In the genomic region with DNA sequence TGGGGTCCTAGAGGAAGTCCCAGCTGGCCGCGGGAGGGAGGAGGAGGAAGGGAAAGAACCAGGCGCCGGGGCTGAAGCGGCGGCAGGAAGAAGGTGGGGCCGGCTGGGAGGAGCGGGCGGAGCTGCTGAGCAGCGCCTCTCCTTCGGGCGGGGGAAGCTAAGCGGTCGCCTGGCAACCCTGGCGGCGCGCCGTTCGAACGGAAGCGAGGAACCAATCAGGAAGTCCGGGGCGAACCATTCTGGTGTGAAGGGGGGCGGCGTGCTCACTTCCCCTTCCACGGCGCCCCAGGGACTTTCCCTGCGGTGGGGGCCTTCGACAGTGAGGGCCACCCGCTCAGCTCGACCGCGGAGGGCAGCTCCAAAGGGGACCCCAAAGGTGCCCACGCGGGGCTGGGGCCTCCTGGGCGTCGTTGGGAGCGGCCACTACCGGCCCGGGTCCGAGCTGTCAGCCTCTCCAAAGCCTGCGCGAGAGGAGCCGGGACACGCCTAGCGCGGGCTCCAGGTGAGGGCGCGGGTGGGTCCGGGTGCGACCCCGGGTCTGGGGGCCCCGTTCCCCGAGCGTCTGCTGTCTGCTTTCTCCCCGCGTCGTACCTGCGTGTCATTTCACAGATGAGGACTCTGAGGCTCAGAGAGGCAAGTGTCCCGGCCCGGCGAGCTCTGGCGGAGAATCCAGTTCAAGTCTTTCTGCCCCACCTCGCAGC, we compare ENCODE assay signal across 1 cellular context.
TF ChIP-seq lines count a peak whose summit lies in the region.

A gene (plus strand): TSS at position 266 of the 701 bp plus-strand sequence. CDS start 11,090 bp downstream, outside the sequence.

TF ChIP-seq in HEK293, 187 proteins besides CTCF, POLR2A, EP300 and RAD21 (continued from another document and continues in another):
- TF ChIP-seq ZNF529 (tag by site-specific recombination; IDR thresholded peaks at IDR 0.05; ENCODE audit: insufficient replicate concordance), result no peak
- TF ChIP-seq ZNF777 (tag by site-specific recombination; IDR thresholded peaks at IDR 0.05; ENCODE audit: borderline replicate concordance), result peak; percentile 52; the same call in 1 of the 2 replicates
- peak; percentile 84 for TF ChIP-seq SP7 (tag by site-specific recombination; IDR thresholded peaks at IDR 0.05)
- no peak for TF ChIP-seq ZNF670 (tag by site-specific recombination; IDR thresholded peaks at IDR 0.05; ENCODE audit: low read depth)
- TF ChIP-seq, protein P1, sequence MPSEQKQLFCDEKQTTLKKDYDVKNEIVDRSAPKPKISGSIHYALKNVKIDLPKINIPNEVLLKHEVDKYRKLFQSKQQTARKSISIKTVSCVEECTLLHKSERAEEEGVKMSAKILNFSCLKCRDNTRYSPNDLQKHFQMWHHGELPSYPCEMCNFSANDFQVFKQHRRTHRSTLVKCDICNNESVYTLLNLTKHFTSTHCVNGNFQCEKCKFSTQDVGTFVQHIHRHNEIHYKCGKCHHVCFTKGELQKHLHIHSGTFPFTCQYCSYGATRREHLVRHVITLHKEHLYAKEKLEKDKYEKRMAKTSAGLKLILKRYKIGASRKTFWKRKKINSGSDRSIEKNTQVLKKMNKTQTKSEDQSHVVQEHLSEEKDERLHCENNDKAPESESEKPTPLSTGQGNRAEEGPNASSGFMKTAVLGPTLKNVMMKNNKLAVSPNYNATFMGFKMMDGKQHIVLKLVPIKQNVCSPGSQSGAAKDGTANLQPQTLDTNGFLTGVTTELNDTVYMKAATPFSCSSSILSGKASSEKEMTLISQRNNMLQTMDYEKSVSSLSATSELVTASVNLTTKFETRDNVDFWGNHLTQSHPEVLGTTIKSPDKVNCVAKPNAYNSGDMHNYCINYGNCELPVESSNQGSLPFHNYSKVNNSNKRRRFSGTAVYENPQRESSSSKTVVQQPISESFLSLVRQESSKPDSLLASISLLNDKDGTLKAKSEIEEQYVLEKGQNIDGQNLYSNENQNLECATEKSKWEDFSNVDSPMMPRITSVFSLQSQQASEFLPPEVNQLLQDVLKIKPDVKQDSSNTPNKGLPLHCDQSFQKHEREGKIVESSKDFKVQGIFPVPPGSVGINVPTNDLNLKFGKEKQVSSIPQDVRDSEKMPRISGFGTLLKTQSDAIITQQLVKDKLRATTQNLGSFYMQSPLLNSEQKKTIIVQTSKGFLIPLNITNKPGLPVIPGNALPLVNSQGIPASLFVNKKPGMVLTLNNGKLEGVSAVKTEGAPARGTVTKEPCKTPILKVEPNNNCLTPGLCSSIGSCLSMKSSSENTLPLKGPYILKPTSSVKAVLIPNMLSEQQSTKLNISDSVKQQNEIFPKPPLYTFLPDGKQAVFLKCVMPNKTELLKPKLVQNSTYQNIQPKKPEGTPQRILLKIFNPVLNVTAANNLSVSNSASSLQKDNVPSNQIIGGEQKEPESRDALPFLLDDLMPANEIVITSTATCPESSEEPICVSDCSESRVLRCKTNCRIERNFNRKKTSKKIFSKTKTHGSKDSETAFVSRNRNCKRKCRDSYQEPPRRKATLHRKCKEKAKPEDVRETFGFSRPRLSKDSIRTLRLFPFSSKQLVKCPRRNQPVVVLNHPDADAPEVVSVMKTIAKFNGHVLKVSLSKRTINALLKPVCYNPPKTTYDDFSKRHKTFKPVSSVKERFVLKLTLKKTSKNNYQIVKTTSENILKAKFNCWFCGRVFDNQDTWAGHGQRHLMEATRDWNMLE (tag by site-specific recombination; conservative IDR thresholded peaks at IDR 0.05; ENCODE audit: low read depth), result no peak
- TF ChIP-seq, protein P2, sequence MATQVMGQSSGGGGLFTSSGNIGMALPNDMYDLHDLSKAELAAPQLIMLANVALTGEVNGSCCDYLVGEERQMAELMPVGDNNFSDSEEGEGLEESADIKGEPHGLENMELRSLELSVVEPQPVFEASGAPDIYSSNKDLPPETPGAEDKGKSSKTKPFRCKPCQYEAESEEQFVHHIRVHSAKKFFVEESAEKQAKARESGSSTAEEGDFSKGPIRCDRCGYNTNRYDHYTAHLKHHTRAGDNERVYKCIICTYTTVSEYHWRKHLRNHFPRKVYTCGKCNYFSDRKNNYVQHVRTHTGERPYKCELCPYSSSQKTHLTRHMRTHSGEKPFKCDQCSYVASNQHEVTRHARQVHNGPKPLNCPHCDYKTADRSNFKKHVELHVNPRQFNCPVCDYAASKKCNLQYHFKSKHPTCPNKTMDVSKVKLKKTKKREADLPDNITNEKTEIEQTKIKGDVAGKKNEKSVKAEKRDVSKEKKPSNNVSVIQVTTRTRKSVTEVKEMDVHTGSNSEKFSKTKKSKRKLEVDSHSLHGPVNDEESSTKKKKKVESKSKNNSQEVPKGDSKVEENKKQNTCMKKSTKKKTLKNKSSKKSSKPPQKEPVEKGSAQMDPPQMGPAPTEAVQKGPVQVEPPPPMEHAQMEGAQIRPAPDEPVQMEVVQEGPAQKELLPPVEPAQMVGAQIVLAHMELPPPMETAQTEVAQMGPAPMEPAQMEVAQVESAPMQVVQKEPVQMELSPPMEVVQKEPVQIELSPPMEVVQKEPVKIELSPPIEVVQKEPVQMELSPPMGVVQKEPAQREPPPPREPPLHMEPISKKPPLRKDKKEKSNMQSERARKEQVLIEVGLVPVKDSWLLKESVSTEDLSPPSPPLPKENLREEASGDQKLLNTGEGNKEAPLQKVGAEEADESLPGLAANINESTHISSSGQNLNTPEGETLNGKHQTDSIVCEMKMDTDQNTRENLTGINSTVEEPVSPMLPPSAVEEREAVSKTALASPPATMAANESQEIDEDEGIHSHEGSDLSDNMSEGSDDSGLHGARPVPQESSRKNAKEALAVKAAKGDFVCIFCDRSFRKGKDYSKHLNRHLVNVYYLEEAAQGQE (tag by site-specific recombination; IDR thresholded peaks at IDR 0.05), result peak; percentile 30; the same call in 1 of the 2 replicates
- TF ChIP-seq, protein P3, sequence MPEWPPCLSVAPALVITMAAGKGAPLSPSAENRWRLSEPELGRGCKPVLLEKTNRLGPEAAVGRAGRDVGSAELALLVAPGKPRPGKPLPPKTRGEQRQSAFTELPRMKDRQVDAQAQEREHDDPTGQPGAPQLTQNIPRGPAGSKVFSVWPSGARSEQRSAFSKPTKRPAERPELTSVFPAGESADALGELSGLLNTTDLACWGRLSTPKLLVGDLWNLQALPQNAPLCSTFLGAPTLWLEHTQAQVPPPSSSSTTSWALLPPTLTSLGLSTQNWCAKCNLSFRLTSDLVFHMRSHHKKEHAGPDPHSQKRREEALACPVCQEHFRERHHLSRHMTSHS (tag by site-specific recombination; IDR thresholded peaks at IDR 0.05), result no peak
- TF ChIP-seq BCL11A (tag by site-specific recombination; IDR thresholded peaks at IDR 0.05; ENCODE audit: low read depth), result no peak
- TF ChIP-seq ZNF223 (tag by site-specific recombination; IDR thresholded peaks at IDR 0.05), result no peak
- peak; percentile 68; the same call in 1 of the 2 replicates for TF ChIP-seq ZNF76 (tag by site-specific recombination; IDR thresholded peaks at IDR 0.05; ENCODE audit: borderline replicate concordance, low read depth)
- TF ChIP-seq KLF7 (tag by site-specific recombination; IDR thresholded peaks at IDR 0.05; ENCODE audit: borderline replicate concordance), result peak; percentile 70; the same call in 1 of the 2 replicates
- TF ChIP-seq ZNF776 (tag by site-specific recombination; IDR thresholded peaks at IDR 0.05; ENCODE audit: borderline replicate concordance), result no peak
- no peak for TF ChIP-seq HOXD13 (CRISPR knock-in tag; IDR thresholded peaks at IDR 0.05; ENCODE audit: borderline replicate concordance)
- peak; percentile 69 for TF ChIP-seq ZNF600 (tag by site-specific recombination; IDR thresholded peaks at IDR 0.05)
- TF ChIP-seq IKZF3 (tag by site-specific recombination; IDR thresholded peaks at IDR 0.05), result peak; percentile 89
- TF ChIP-seq EGR2 (tag by site-specific recombination; IDR thresholded peaks at IDR 0.05; ENCODE audit: low read depth), result 0 out of 2 replicates have a peak, but pooled peaks have one; percentile 32
- no peak for TF ChIP-seq ZNF248 (tag by site-specific recombination; IDR thresholded peaks at IDR 0.05)
- TF ChIP-seq ZNF621 (tag by site-specific recombination; IDR thresholded peaks at IDR 0.05), result no peak
- TF ChIP-seq ZNF768 (tag by site-specific recombination; IDR thresholded peaks at IDR 0.05), result no peak
- TF ChIP-seq ZFP37 (tag by site-specific recombination; IDR thresholded peaks at IDR 0.05), result 0 out of 2 replicates have a peak, but pooled peaks have one; percentile 23
- TF ChIP-seq ZBTB20 (tag by site-specific recombination; IDR thresholded peaks at IDR 0.05), result peak; percentile 61; the same call in 1 of the 2 replicates
- no peak for TF ChIP-seq ZNF175 (tag by site-specific recombination; IDR thresholded peaks at IDR 0.05)
- no peak for TF ChIP-seq ZNF112 (tag by site-specific recombination; IDR thresholded peaks at IDR 0.05)
- TF ChIP-seq, protein P4, sequence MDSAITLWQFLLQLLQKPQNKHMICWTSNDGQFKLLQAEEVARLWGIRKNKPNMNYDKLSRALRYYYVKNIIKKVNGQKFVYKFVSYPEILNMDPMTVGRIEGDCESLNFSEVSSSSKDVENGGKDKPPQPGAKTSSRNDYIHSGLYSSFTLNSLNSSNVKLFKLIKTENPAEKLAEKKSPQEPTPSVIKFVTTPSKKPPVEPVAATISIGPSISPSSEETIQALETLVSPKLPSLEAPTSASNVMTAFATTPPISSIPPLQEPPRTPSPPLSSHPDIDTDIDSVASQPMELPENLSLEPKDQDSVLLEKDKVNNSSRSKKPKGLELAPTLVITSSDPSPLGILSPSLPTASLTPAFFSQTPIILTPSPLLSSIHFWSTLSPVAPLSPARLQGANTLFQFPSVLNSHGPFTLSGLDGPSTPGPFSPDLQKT (IDR thresholded peaks at IDR 0.05; ENCODE audit: borderline replicate concordance, low read depth, low read length), result no peak
- TF ChIP-seq ZNF266 (tag by site-specific recombination; IDR thresholded peaks at IDR 0.05; ENCODE audit: low read depth), result no peak
- no peak for TF ChIP-seq ZNF837 (tag by site-specific recombination; IDR thresholded peaks at IDR 0.05)
- TF ChIP-seq ZNF10 (tag by site-specific recombination; IDR thresholded peaks at IDR 0.05), result no peak
- TF ChIP-seq, protein P5, sequence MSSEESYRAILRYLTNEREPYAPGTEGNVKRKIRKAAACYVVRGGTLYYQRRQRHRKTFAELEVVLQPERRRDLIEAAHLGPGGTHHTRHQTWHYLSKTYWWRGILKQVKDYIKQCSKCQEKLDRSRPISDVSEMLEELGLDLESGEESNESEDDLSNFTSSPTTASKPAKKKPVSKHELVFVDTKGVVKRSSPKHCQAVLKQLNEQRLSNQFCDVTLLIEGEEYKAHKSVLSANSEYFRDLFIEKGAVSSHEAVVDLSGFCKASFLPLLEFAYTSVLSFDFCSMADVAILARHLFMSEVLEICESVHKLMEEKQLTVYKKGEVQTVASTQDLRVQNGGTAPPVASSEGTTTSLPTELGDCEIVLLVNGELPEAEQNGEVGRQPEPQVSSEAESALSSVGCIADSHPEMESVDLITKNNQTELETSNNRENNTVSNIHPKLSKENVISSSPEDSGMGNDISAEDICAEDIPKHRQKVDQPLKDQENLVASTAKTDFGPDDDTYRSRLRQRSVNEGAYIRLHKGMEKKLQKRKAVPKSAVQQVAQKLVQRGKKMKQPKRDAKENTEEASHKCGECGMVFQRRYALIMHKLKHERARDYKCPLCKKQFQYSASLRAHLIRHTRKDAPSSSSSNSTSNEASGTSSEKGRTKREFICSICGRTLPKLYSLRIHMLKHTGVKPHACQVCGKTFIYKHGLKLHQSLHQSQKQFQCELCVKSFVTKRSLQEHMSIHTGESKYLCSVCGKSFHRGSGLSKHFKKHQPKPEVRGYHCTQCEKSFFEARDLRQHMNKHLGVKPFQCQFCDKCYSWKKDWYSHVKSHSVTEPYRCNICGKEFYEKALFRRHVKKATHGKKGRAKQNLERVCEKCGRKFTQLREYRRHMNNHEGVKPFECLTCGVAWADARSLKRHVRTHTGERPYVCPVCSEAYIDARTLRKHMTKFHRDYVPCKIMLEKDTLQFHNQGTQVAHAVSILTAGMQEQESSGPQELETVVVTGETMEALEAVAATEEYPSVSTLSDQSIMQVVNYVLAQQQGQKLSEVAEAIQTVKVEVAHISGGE (tag by site-specific recombination; conservative IDR thresholded peaks at IDR 0.05; ENCODE audit: low read depth), result peak; percentile 82
- TF ChIP-seq KLF16 (tag by site-specific recombination; IDR thresholded peaks at IDR 0.05), result no peak; the same call in none of the 2 replicates
- TF ChIP-seq, protein P6, sequence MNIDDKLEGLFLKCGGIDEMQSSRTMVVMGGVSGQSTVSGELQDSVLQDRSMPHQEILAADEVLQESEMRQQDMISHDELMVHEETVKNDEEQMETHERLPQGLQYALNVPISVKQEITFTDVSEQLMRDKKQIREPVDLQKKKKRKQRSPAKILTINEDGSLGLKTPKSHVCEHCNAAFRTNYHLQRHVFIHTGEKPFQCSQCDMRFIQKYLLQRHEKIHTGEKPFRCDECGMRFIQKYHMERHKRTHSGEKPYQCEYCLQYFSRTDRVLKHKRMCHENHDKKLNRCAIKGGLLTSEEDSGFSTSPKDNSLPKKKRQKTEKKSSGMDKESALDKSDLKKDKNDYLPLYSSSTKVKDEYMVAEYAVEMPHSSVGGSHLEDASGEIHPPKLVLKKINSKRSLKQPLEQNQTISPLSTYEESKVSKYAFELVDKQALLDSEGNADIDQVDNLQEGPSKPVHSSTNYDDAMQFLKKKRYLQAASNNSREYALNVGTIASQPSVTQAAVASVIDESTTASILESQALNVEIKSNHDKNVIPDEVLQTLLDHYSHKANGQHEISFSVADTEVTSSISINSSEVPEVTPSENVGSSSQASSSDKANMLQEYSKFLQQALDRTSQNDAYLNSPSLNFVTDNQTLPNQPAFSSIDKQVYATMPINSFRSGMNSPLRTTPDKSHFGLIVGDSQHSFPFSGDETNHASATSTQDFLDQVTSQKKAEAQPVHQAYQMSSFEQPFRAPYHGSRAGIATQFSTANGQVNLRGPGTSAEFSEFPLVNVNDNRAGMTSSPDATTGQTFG (tag by site-specific recombination; IDR thresholded peaks at IDR 0.05; ENCODE audit: borderline replicate concordance), result no peak
- no peak for TF ChIP-seq SCRT2 (tag by site-specific recombination; IDR thresholded peaks at IDR 0.05)
- TF ChIP-seq, protein P7, sequence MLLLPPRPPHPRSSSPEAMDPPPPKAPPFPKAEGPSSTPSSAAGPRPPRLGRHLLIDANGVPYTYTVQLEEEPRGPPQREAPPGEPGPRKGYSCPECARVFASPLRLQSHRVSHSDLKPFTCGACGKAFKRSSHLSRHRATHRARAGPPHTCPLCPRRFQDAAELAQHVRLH (tag by site-specific recombination; IDR thresholded peaks at IDR 0.05), result no peak
- TF ChIP-seq, protein P8, sequence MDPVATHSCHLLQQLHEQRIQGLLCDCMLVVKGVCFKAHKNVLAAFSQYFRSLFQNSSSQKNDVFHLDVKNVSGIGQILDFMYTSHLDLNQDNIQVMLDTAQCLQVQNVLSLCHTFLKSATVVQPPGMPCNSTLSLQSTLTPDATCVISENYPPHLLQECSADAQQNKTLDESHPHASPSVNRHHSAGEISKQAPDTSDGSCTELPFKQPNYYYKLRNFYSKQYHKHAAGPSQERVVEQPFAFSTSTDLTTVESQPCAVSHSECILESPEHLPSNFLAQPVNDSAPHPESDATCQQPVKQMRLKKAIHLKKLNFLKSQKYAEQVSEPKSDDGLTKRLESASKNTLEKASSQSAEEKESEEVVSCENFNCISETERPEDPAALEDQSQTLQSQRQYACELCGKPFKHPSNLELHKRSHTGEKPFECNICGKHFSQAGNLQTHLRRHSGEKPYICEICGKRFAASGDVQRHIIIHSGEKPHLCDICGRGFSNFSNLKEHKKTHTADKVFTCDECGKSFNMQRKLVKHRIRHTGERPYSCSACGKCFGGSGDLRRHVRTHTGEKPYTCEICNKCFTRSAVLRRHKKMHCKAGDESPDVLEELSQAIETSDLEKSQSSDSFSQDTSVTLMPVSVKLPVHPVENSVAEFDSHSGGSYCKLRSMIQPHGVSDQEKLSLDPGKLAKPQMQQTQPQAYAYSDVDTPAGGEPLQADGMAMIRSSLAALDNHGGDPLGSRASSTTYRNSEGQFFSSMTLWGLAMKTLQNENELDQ (tag by site-specific recombination; IDR thresholded peaks at IDR 0.05; ENCODE audit: low read depth), result no peak
